ENCODE assay signal across 18 cellular contexts in genomic region chr12:4139191-4139590, GRCh38.
"Had no signal": no experiment of that assay in that cellular context is flagged by ENCODE, and none has a peak within 500 bp of the region (broad histone marks: within the 10 kb centered on the region; RNA-seq: fewer than 3 reads in every experiment).

No MANE protein-coding gene starts in this region.

- H3K4me1 ChIP-seq: right lobe of liver had no signal

- H3K27me3 Mint-ChIP-seq: activated T-helper 17 cell treated with anti-CD3 and anti-CD28 coated beads, Interleukin-2, amount 50 U/mL, for 72 hours had no signal

- H3K36me3 Mint-ChIP-seq: mesothelial cell of epicardium, neural progenitor cell had no signal

- H3K36me3 ChIP-seq: lower lobe of right lung, neural progenitor cell, right lobe of liver, stomach had no signal

- H3K9me3 ChIP-seq: lower lobe of right lung, right lobe of liver, stomach had no signal

- H3K27ac ChIP-seq: lower lobe of right lung, neural progenitor cell, right lobe of liver, stomach had no signal

- H3K27me3 ChIP-seq: neural progenitor cell, right lobe of liver had no signal

- DNase-seq: activated CD4-positive, CD25-positive, alpha-beta regulatory T cell treated with anti-CD3 and anti-CD28 coated beads, Interleukin-2, amount 50 U/mL, for 72 hours; activated T-cell treated with anti-CD3 and anti-CD28 coated beads for 4 hours; amniotic stem cell; caudate nucleus; left colon; lower lobe of right lung; stimulated activated CD4-positive, alpha-beta T cell treated with anti-CD3 and anti-CD28 coated beads, Interleukin-4, amount 100 ng/mL, for 4 hours; stomach; SW 1271; T1000 had no signal

- H3K4me3 ChIP-seq: lower lobe of right lung, neural progenitor cell, right lobe of liver, smooth muscle cell, stomach had no signal

- H3K27ac Mint-ChIP-seq: activated T-helper 17 cell treated with anti-CD3 and anti-CD28 coated beads, Interleukin-2, amount 50 U/mL, for 72 hours; mesothelial cell of epicardium; neural progenitor cell had no signal

- ATAC-seq: activated naive CD4-positive, alpha-beta T cell treated with anti-CD3 and anti-CD28 coated beads, Interleukin-2, amount 50 U/mL, for 72 hours; activated T-helper 17 cell treated with anti-CD3 and anti-CD28 coated beads, Interleukin-2, amount 50 U/mL, for 72 hours; esophagus mucosa; left colon; lower lobe of right lung; right lobe of liver had no signal

- FAIRE-seq: colon had no signal

- H3K4me3 Mint-ChIP-seq: activated T-helper 17 cell treated with anti-CD3 and anti-CD28 coated beads, Interleukin-2, amount 50 U/mL, for 72 hours; mesothelial cell of epicardium; neural progenitor cell had no signal

- H3K9me3 Mint-ChIP-seq: activated T-helper 17 cell treated with anti-CD3 and anti-CD28 coated beads, Interleukin-2, amount 50 U/mL, for 72 hours had no signal
